ENCODE assay signal across 7 cellular contexts in the genomic region with DNA sequence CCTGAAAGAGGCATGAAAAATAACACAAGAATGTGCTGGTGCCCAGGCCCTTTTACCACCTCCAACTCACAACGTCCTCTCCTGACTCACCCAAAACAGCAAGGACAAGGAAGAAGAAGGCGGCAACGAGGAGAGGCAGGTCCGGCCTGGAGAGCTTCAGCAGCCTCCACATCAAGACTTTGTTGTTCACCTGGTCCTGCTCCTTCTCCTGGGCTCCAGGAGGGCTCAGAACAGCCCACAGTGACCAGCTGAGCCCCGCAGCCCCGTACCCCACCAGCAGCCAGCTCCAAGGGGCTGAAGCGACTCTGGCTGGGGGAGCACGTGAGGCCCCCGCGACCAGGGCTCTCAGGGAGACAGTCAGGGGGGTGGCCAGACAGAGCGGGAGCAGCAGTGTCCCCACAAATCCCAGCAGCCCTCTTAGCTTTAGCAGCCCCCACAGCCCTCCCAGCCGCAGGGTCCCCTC. TPM values are rescaled to one million over a fixed set of nuclear protein-coding genes. Genes with fewer than 3 reads are reported as not detected.
DNase-seq lines count a peak whose midpoint lies in the region; ATAC-seq and TF ChIP-seq lines count a peak whose summit lies in the region.

No MANE protein-coding gene starts in this region.

- H3K4me1 ChIP-seq in HAP-1 (peaks cover 16% of the 10 kb centered on the region), gastrocnemius medialis (peaks cover 7% of the 10 kb centered on the region in 2 donors)

- H3K4me3 ChIP-seq in HAP-1, result peak overlapping the region; percentile 81
- peak overlapping the region; percentile 98 for H3K4me3 ChIP-seq in SK-N-MC
- peak overlapping the region; percentile 80 for H3K4me3 ChIP-seq in fibroblast of mammary gland (ENCODE audit: control insufficient read depth, low read depth, low read length)
- H3K4me3 ChIP-seq in gastrocnemius medialis, result peak overlapping the region; percentile 66 to 86 (median 80)

- H3K36me3 ChIP-seq in HAP-1 (replicated peaks) (peaks cover 6% of the 10 kb centered on the region), SK-N-MC (ENCODE audit: insufficient read depth, low read length) (no peaks in the 10 kb centered on the region), gastrocnemius medialis (peaks cover 0 to 6% of the 10 kb centered on the region in 2 donors)

- peak overlapping the region; percentile 87 for H3K9ac ChIP-seq in SK-N-MC (ENCODE audit: insufficient read length)

- in situ Hi-C loops in HAP-1 (cut with MboI; ENCODE audit: low sequenced_read_pairs) (no loop called here), gastrocnemius medialis (cut with MboI; ENCODE audit: low sequenced_read_pairs in 4 of 4) (no loop called here)

- TF ChIP-seq POLR2A in gastrocnemius medialis (IDR thresholded peaks at IDR 0.05), result no peak

- H3K27me3 ChIP-seq in HAP-1 (ENCODE audit: low read depth) (no peaks in the 10 kb centered on the region), gastrocnemius medialis (no peaks in the 10 kb centered on the region)

- no peak for TF ChIP-seq CTCF in fibroblast of mammary gland (conservative IDR thresholded peaks at IDR 0.05; ENCODE audit: control insufficient read depth, insufficient read depth, low read depth, low read length)
- no peak for TF ChIP-seq CTCF in gastrocnemius medialis (IDR thresholded peaks at IDR 0.05 in 4 of 5, conservative IDR thresholded peaks at IDR 0.05 in 1 of 5)

- no peak overlapping the region for H3K27ac ChIP-seq in SK-N-MC
- peak overlapping the region; percentile 84 to 90 (median 90) for H3K27ac ChIP-seq in gastrocnemius medialis

- DNase-seq in HAP-1 (ENCODE audit: low spot score in 2 of 2) (no peak), SK-N-MC (ENCODE audit: low read depth, low spot score) (no peak), fibroblast of mammary gland (ENCODE audit: low read depth) (peak; percentile 25), gastrocnemius medialis (no peak), dedifferentiated amniotic fluid mesenchymal stem cell (ENCODE audit: extremely low spot score) (no peak), H4 (ENCODE audit: low spot score) (no peak), NK-92 (lab: John Stamatoyannopoulos, UW; ENCODE audit: unreplicated experiment) (no peak)

- intact Hi-C loops in gastrocnemius medialis (cut with DNase I; ENCODE audit: low total_unique reads), result loop anchor here (1.0 kb wide), 2 partner anchors 17 to 31 kb away; a partner anchor contains a TSS

- ATAC-seq in gastrocnemius medialis, result no peak

- H3K9me3 ChIP-seq in HAP-1 (no peaks in the 10 kb centered on the region), SK-N-MC (ENCODE audit: low read depth, low read length) (no peaks in the 10 kb centered on the region), gastrocnemius medialis (no peaks in the 10 kb centered on the region)

RNA-seq across cellular contexts. Expression of a gene that starts 0.9 kb away (rescaled TPM):
- 1 to 10 TPM; 2.5 to 7.1 (median 4.1) TPM for total RNA-seq in gastrocnemius medialis
- 27.4 and 29.8 TPM in 2 replicates for total RNA-seq in H4 (2014; rRNA removed; shearing (Covaris generic))

RNA-seq across cellular contexts. Expression of a gene that starts 6.2 kb away (rescaled TPM):
- 10 to 100 TPM in 2 of 4 donors, 1 to 10 TPM in 2; 7.0 to 20.2 (median 9.2) TPM for total RNA-seq in gastrocnemius medialis
- 210 and 212 TPM in 2 replicates for total RNA-seq in H4 (2014; rRNA removed; shearing (Covaris generic))

RNA-seq across cellular contexts. Expression of a gene that starts 15.8 kb away (rescaled TPM):
- 10 to 100 TPM; 13.2 to 26.7 (median 19.0) TPM for total RNA-seq in gastrocnemius medialis
- total RNA-seq in H4 (2014; rRNA removed; shearing (Covaris generic)), result 60.9 and 66.1 TPM in 2 replicates

RNA-seq across cellular contexts. Expression of a gene that starts 16.3 kb away (rescaled TPM):
- total RNA-seq in gastrocnemius medialis, result 10 to 100 TPM in 1 of 4 donors, 1 to 10 TPM in 3; 1.4 to 11.3 (median 6.1) TPM
- 120 and 150 TPM in 2 replicates for total RNA-seq in H4 (2014; rRNA removed; shearing (Covaris generic))

RNA-seq across cellular contexts. Expression of a gene that starts 20.9 kb away (rescaled TPM):
- total RNA-seq in gastrocnemius medialis, result under 1 TPM in 3 of 4 donors, not detected in 1; 0.22 to 0.72 (median 0.36) TPM
- total RNA-seq in H4 (2014; rRNA removed; shearing (Covaris generic)), result not detected in 2 replicates
